In the genomic region with DNA sequence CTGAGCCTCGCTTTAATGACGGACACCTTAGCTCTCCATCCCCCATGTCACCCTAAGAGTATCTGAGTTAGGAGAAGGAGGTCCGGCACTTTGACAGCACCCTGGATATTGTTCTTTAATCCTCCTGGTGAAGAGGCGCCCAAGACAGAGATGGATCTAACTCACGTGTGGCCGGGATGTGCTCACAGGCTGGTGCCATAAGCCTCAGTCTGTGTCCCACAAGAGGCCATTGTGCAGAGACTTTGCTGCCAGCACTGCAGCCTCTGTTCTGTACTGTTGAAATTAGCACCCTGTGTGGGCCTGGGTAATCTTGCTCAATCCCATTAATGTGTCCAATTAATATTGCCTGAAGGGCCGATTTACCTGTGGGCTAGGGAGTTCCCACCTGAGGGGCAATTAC, we compare ENCODE assay signal across 9 cellular contexts. TPM values are rescaled to one million over a fixed set of nuclear protein-coding genes. Genes with fewer than 3 reads are reported as not detected.
"Had no signal": no experiment of that assay in that cellular context is flagged by ENCODE, and none has a peak within 500 bp of the region (broad histone marks: within the 10 kb centered on the region; RNA-seq: fewer than 3 reads in every experiment).

No MANE protein-coding gene starts in this region.

- H3K4me3 ChIP-seq: GM23248, GM23338, HAP-1 had no signal

- H3K27ac ChIP-seq: GM23248 had no signal

- H2AFZ ChIP-seq: GM23248, GM23338 had no signal

- H3K9me3 ChIP-seq: HAP-1 had no signal

- H3K9ac ChIP-seq: GM23248 had no signal

- H3K36me3 ChIP-seq: HAP-1 had no signal

- DNase-seq: GM23248, GOT3, H7, H9, HCEC 1CT, HFFc6 had no signal

- H3K4me2 ChIP-seq: GM23338 had no signal

- H3K4me1 ChIP-seq: HAP-1 had no signal

RNA-seq across cellular contexts. Expression of a gene that starts 37.7 kb away (rescaled TPM):
- total RNA-seq: H4 had no signal
